Comparison of ENCODE assay signal across 24 cellular contexts in the genomic region with DNA sequence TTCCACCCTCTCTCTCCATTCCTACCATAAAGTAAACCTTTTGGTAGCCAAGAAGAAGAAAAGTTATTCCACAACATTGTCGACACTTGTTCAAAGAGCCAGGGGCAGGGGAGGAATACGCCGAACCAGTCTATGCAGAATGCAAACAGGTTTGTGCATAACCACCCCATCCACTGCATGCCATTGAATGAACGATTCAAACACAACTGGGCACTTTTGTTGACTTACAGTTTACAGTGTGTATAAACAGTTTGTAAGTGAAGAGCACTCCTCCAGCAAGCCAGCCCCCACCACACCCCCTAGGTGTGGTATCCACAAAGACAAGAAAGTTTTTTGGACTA.
"Had no signal": no experiment of that assay in that cellular context is flagged by ENCODE, and none has a peak within 500 bp of the region (broad histone marks: within the 10 kb centered on the region; RNA-seq: fewer than 3 reads in every experiment).

No MANE protein-coding gene starts in this region.

- H3K4me3 ChIP-seq: ascending aorta, body of pancreas, SJSA1 had no signal

- H3K27ac ChIP-seq: ascending aorta, body of pancreas, KMS-11, SJSA1 had no signal

- H3K9me3 ChIP-seq: ascending aorta, body of pancreas, SJSA1 had no signal

- H3K9ac ChIP-seq: KMS-11 had no signal

- ATAC-seq: activated CD4-positive, CD25-positive, alpha-beta regulatory T cell treated with anti-CD3 and anti-CD28 coated beads, Interleukin-2, amount 50 U/mL, for 24 hours; activated CD8-positive, alpha-beta T cell treated with anti-CD3 and anti-CD28 coated beads for 36 hours; activated naive CD4-positive, alpha-beta T cell treated with anti-CD3 and anti-CD28 coated beads, Interleukin-2, amount 50 U/mL, for 72 hours; activated naive CD8-positive, alpha-beta T cell treated with anti-CD3 and anti-CD28 coated beads, Interleukin-2, amount 50 U/mL, for 24 hours; body of pancreas; SK-N-SH treated with all-trans-retinoic acid at 6 μM for 48 hours had no signal

- H3K4me1 ChIP-seq: ascending aorta, body of pancreas had no signal

- H3K36me3 ChIP-seq: ascending aorta, SJSA1 had no signal

- H3K4me2 ChIP-seq: KMS-11 had no signal

- DNase-seq: activated CD4-positive, alpha-beta T cell treated with anti-CD3 and anti-CD28 coated beads for 4 hours; activated CD8-positive, alpha-beta memory T cell treated with anti-CD3 and anti-CD28 coated beads, Interleukin-2, amount 50 U/mL, for 4 hours; activated CD8-positive, alpha-beta T cell treated with anti-CD3 and anti-CD28 coated beads for 36 hours; activated effector memory CD4-positive, alpha-beta T cell treated with Interleukin-2 at 50 U/mL for 16 hours; activated naive CD4-positive, alpha-beta T cell; activated naive CD8-positive, alpha-beta T cell treated with anti-CD3 and anti-CD28 coated beads, Interleukin-2, amount 50 U/mL, for 24 hours; amniotic stem cell; body of pancreas; NCI-H1092; NCI-H1417; NCI-H1930; NCI-H2171; NCI-H2227 treated with DMSO at 0.1 percent for 48 hours; NCI-H526 treated with DMSO at 0.1 percent for 48 hours; NCI-H82; OCI-M1; SHP77; SW 1271 had no signal

- H3K27me3 ChIP-seq: ascending aorta, body of pancreas, SJSA1 had no signal
